39 cellular contexts compared by ENCODE assay signal in the genomic region with DNA sequence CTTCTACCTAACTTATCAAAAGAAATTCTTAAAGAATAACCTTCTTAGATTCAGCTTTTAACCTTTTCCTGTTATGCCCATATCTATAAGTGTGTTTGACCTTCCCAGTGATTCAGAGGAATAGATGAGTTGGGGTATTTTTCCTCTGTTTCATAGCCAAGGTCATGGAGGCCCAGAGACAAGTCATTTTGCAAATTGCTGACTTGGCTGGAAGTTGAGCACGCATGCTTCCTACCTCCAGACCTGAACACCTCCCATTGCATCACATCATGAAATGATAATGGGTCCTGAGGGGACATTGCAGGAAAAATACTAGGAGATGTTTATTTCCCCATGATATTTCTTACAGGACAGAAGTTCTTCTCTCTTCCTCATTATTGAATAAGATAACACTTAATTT.
"Had no signal": no experiment of that assay in that cellular context is flagged by ENCODE, and none has a peak within 500 bp of the region (broad histone marks: within the 10 kb centered on the region; RNA-seq: fewer than 3 reads in every experiment).

No MANE protein-coding gene starts in this region.

- H3K27me3 ChIP-seq: ascending aorta, cardiac muscle cell had no signal

- ATAC-seq: activated CD4-positive, alpha-beta T cell treated with anti-CD3 and anti-CD28 coated beads for 36 hours; activated CD4-positive, CD25-positive, alpha-beta regulatory T cell treated with anti-CD3 and anti-CD28 coated beads, Interleukin-2, amount 50 U/mL, for 24 hours; activated CD8-positive, alpha-beta memory T cell treated with anti-CD3 and anti-CD28 coated beads, Interleukin-2, amount 10 ng/mL, durations not matched to agents 7 days and 5 days; activated CD8-positive, alpha-beta T cell treated with anti-CD3 and anti-CD28 coated beads, Interleukin-2, amount 10 ng/mL, durations not matched to agents 7 days and 5 days; activated naive CD8-positive, alpha-beta T cell treated with anti-CD3 and anti-CD28 coated beads, Interleukin-2, amount 50 U/mL, for 24 hours; WTC11 had no signal

- H3K36me3 Mint-ChIP-seq: activated naive CD4-positive, alpha-beta T cell treated with anti-CD3 and anti-CD28 coated beads, Interleukin-2, amount 10 ng/mL, durations not matched to agents 7 days and 5 days; brain had no signal

- H3K4me3 ChIP-seq: ascending aorta, cardiac muscle cell had no signal

- H3K4me3 Mint-ChIP-seq: activated CD4-positive, alpha-beta memory T cell treated with anti-CD3 and anti-CD28 coated beads, Interleukin-2, amount 10 ng/mL, durations not matched to agents 7 days and 5 days; activated CD4-positive, alpha-beta T cell treated with anti-CD3 and anti-CD28 coated beads for 36 hours; activated CD4-positive, alpha-beta T cell treated with anti-CD3 and anti-CD28 coated beads, Interleukin-2, amount 10 ng/mL, durations not matched to agents 7 days and 5 days; activated CD8-positive, alpha-beta memory T cell treated with anti-CD3 and anti-CD28 coated beads, Interleukin-2, amount 10 ng/mL, durations not matched to agents 7 days and 5 days; activated CD8-positive, alpha-beta T cell treated with anti-CD3 and anti-CD28 coated beads, Interleukin-2, amount 10 ng/mL, durations not matched to agents 7 days and 5 days; activated naive CD4-positive, alpha-beta T cell treated with anti-CD3 and anti-CD28 coated beads, Interleukin-2, amount 10 ng/mL, durations not matched to agents 7 days and 5 days; activated naive CD4-positive, alpha-beta T cell treated with anti-CD3 and anti-CD28 coated beads, Interleukin-2, amount 50 U/mL, for 24 hours; activated naive CD8-positive, alpha-beta T cell; activated naive CD8-positive, alpha-beta T cell treated with anti-CD3 and anti-CD28 coated beads, Interleukin-2, amount 10 ng/mL, durations not matched to agents 7 days and 5 days; activated naive CD8-positive, alpha-beta T cell treated with anti-CD3 and anti-CD28 coated beads, Interleukin-2, amount 50 U/mL, for 24 hours; activated T-cell treated with anti-CD3 and anti-CD28 coated beads, Interleukin-2, amount 50 U/mL, for 24 hours; brain; central memory CD8-positive, alpha-beta T cell; T-helper 1 cell treated with Interleukin-12 subunit alpha and Interleukin-12 subunit beta and Interleukin-4 antibody, amounts not matched to agents 30 μg/mL and 1 μg/mL, for 36 hours; T-helper 2 cell treated with Interferon-gamma antibody and Interleukin-4, amounts not matched to agents 5 μg/mL and 100 μg/mL, for 36 hours; WTC11 had no signal

- H3K36me3 ChIP-seq: ascending aorta, cardiac muscle cell, WERI-Rb-1 had no signal

- FAIRE-seq: bronchial epithelial cell, TTC549 had no signal

- DNase-seq: activated CD4-positive, alpha-beta memory T cell treated with anti-CD3 and anti-CD28 coated beads, Interleukin-2, amount 10 ng/mL, durations not matched to agents 7 days and 5 days; activated CD4-positive, alpha-beta T cell treated with anti-CD3 and anti-CD28 coated beads for 1 hour; activated CD4-positive, alpha-beta T cell treated with anti-CD3 and anti-CD28 coated beads for 36 hours; activated CD4-positive, alpha-beta T cell treated with anti-CD3 and anti-CD28 coated beads for 48 hours; activated CD4-positive, alpha-beta T cell treated with anti-CD3 and anti-CD28 coated beads, Interleukin-2, amount 10 ng/mL, durations not matched to agents 7 days and 5 days; activated CD4-positive, alpha-beta T cell treated with anti-CD3 and anti-CD28 coated beads, Interleukin-2, amount 50 U/mL, for 48 hours; activated CD4-positive, CD25-positive, alpha-beta regulatory T cell; activated CD8-positive, alpha-beta memory T cell treated with anti-CD3 and anti-CD28 coated beads for 24 hours; activated CD8-positive, alpha-beta memory T cell treated with anti-CD3 and anti-CD28 coated beads, Interleukin-2, amount 10 ng/mL, durations not matched to agents 7 days and 5 days; activated CD8-positive, alpha-beta memory T cell treated with anti-CD3 and anti-CD28 coated beads, Interleukin-2, amount 50 U/mL, for 48 hours; activated CD8-positive, alpha-beta T cell treated with anti-CD3 and anti-CD28 coated beads, Interleukin-2, amount 10 ng/mL, durations not matched to agents 7 days and 5 days; activated effector memory CD4-positive, alpha-beta T cell treated with Interleukin-2 at 50 U/mL for 16 hours; activated gamma-delta T cell; activated naive CD4-positive, alpha-beta T cell treated with anti-CD3 and anti-CD28 coated beads, Interleukin-2, amount 10 ng/mL, durations not matched to agents 7 days and 5 days; activated naive CD4-positive, alpha-beta T cell treated with Interleukin-2 at 50 U/mL for 16 hours; activated naive CD8-positive, alpha-beta T cell treated with anti-CD3 and anti-CD28 coated beads, Interleukin-2, amount 10 ng/mL, durations not matched to agents 7 days and 5 days; activated naive CD8-positive, alpha-beta T cell treated with anti-CD3 and anti-CD28 coated beads, Interleukin-2, amount 50 U/mL, for 24 hours; activated T-cell treated with anti-CD3 and anti-CD28 coated beads, Interleukin-2, amount 50 U/mL, for 24 hours; activated T-cell treated with anti-CD3 and anti-CD28 coated beads, Interleukin-2, amount 50 U/mL, for 48 hours; amygdala; anterior cingulate cortex; caudate nucleus; cerebellar nuclear complex; T-helper 2 cell; T-helper 9 cell; WERI-Rb-1 had no signal

- H3K27ac ChIP-seq: ascending aorta, cardiac muscle cell, WERI-Rb-1 had no signal

- H3K27ac Mint-ChIP-seq: activated CD4-positive, alpha-beta memory T cell treated with anti-CD3 and anti-CD28 coated beads, Interleukin-2, amount 10 ng/mL, durations not matched to agents 7 days and 5 days; activated CD4-positive, alpha-beta T cell treated with anti-CD3 and anti-CD28 coated beads for 36 hours; activated CD4-positive, alpha-beta T cell treated with anti-CD3 and anti-CD28 coated beads, Interleukin-2, amount 10 ng/mL, durations not matched to agents 7 days and 5 days; activated CD8-positive, alpha-beta memory T cell treated with anti-CD3 and anti-CD28 coated beads, Interleukin-2, amount 10 ng/mL, durations not matched to agents 7 days and 5 days; activated CD8-positive, alpha-beta T cell treated with anti-CD3 and anti-CD28 coated beads, Interleukin-2, amount 10 ng/mL, durations not matched to agents 7 days and 5 days; activated naive CD4-positive, alpha-beta T cell treated with anti-CD3 and anti-CD28 coated beads, Interleukin-2, amount 10 ng/mL, durations not matched to agents 7 days and 5 days; activated naive CD4-positive, alpha-beta T cell treated with anti-CD3 and anti-CD28 coated beads, Interleukin-2, amount 50 U/mL, for 24 hours; activated naive CD8-positive, alpha-beta T cell; activated naive CD8-positive, alpha-beta T cell treated with anti-CD3 and anti-CD28 coated beads, Interleukin-2, amount 10 ng/mL, durations not matched to agents 7 days and 5 days; activated naive CD8-positive, alpha-beta T cell treated with anti-CD3 and anti-CD28 coated beads, Interleukin-2, amount 50 U/mL, for 24 hours; activated T-cell treated with anti-CD3 and anti-CD28 coated beads, Interleukin-2, amount 50 U/mL, for 24 hours; activated T-helper 2 cell treated with anti-CD3 and anti-CD28 coated beads, Interferon-gamma antibody, Interleukin-2, Interleukin-4, amounts not matched to agents 10 μg/mL and 5 μg/mL and 100 μg/mL, durations not matched to agents 14 hours and 24 hours and 36 hours; brain; T-helper 1 cell treated with Interleukin-12 subunit alpha and Interleukin-12 subunit beta and Interleukin-4 antibody, amounts not matched to agents 30 μg/mL and 1 μg/mL, for 36 hours; T-helper 2 cell treated with Interferon-gamma antibody and Interleukin-4, amounts not matched to agents 5 μg/mL and 100 μg/mL, for 36 hours; WTC11 had no signal

- H3K27me3 Mint-ChIP-seq: activated CD4-positive, alpha-beta T cell treated with anti-CD3 and anti-CD28 coated beads for 36 hours; activated CD8-positive, alpha-beta memory T cell treated with anti-CD3 and anti-CD28 coated beads, Interleukin-2, amount 10 ng/mL, durations not matched to agents 7 days and 5 days; activated naive CD4-positive, alpha-beta T cell treated with anti-CD3 and anti-CD28 coated beads, Interleukin-2, amount 50 U/mL, for 24 hours; activated naive CD8-positive, alpha-beta T cell; activated naive CD8-positive, alpha-beta T cell treated with anti-CD3 and anti-CD28 coated beads, Interleukin-2, amount 10 ng/mL, durations not matched to agents 7 days and 5 days; activated naive CD8-positive, alpha-beta T cell treated with anti-CD3 and anti-CD28 coated beads, Interleukin-2, amount 50 U/mL, for 24 hours; activated T-cell treated with anti-CD3 and anti-CD28 coated beads, Interleukin-2, amount 50 U/mL, for 24 hours; central memory CD8-positive, alpha-beta T cell had no signal

- H3K4me1 Mint-ChIP-seq: activated CD4-positive, alpha-beta memory T cell treated with anti-CD3 and anti-CD28 coated beads, Interleukin-2, amount 10 ng/mL, durations not matched to agents 7 days and 5 days; activated CD4-positive, alpha-beta T cell treated with anti-CD3 and anti-CD28 coated beads for 36 hours; activated CD4-positive, alpha-beta T cell treated with anti-CD3 and anti-CD28 coated beads, Interleukin-2, amount 10 ng/mL, durations not matched to agents 7 days and 5 days; activated CD8-positive, alpha-beta memory T cell treated with anti-CD3 and anti-CD28 coated beads, Interleukin-2, amount 10 ng/mL, durations not matched to agents 7 days and 5 days; activated naive CD4-positive, alpha-beta T cell treated with anti-CD3 and anti-CD28 coated beads, Interleukin-2, amount 10 ng/mL, durations not matched to agents 7 days and 5 days; activated naive CD4-positive, alpha-beta T cell treated with anti-CD3 and anti-CD28 coated beads, Interleukin-2, amount 50 U/mL, for 24 hours; activated naive CD8-positive, alpha-beta T cell treated with anti-CD3 and anti-CD28 coated beads, Interleukin-2, amount 10 ng/mL, durations not matched to agents 7 days and 5 days; activated naive CD8-positive, alpha-beta T cell treated with anti-CD3 and anti-CD28 coated beads, Interleukin-2, amount 50 U/mL, for 24 hours; brain; central memory CD8-positive, alpha-beta T cell had no signal

- H3K4me1 ChIP-seq: ascending aorta had no signal
